ENCODE assay signal across 1 cellular context in genomic region chr18:34978533-34978893, GRCh38.
TF ChIP-seq lines count a peak whose summit lies in the region.

No MANE protein-coding gene starts in this region.

TF ChIP-seq in K562, 482 proteins besides CTCF, POLR2A, EP300 and RAD21 (continued from another document):
- TF ChIP-seq GTF2B (IDR thresholded peaks at IDR 0.05; ENCODE audit: extremely low read depth, insufficient read length) = no peak
- no peak for TF ChIP-seq SUPT5H (IDR thresholded peaks at IDR 0.05)
- 0 out of 2 replicates have a peak, but pooled peaks have one; percentile 12 for TF ChIP-seq PHF8 (IDR thresholded peaks at IDR 0.05; ENCODE audit: borderline replicate concordance, low read length)
- TF ChIP-seq DDX20 (tag; IDR thresholded peaks at IDR 0.05; ENCODE audit: low read depth) = no peak
- TF ChIP-seq CXXC5 (CRISPR knock-in tag; IDR thresholded peaks at IDR 0.05) = 0 out of 2 replicates have a peak, but pooled peaks have one; percentile 1
